In genomic region chr7:2934211-2934731, GRCh38 we compare ENCODE assay signal across 10 cellular contexts.
DNase-seq lines count a peak whose midpoint lies in the region; ATAC-seq, FAIRE-seq and TF ChIP-seq lines count a peak whose summit lies in the region.
"Had no signal": no experiment of that assay in that cellular context is flagged by ENCODE, and none has a peak within 500 bp of the region (broad histone marks: within the 10 kb centered on the region; RNA-seq: fewer than 3 reads in every experiment).

No MANE protein-coding gene starts in this region.

- H3K27me3 ChIP-seq in H9 (ENCODE audit: insufficient read depth, low read length) (no peaks in the 10 kb centered on the region), mesenchymal stem cell (ENCODE audit: control insufficient read depth in 1 of 2, insufficient read depth in 1 of 2, low read length in 2 of 2) (peaks cover 23 to 35% of the 10 kb centered on the region in 2 experiments)

- WGBS in A549 (ENCODE audit: missing lambda C conversion rate), result 37% methylated on average over 13 of the region's 15 CpGs
- no CpG with 5 or more reads among the region's 15 CpGs for WGBS in H9 (ENCODE audit: extremely low coverage, insufficient read length, low lambda C conversion rate)
- 65% methylated on average over 15 of the region's 15 CpGs for WGBS in mesenchymal stem cell

- H3K79me1 ChIP-seq in H9 (ENCODE audit: insufficient read depth, low read depth, low read length, poor library complexity, severe bottlenecking) (no peaks in the 10 kb centered on the region), mesenchymal stem cell (replicated peaks; ENCODE audit: low read length, poor library complexity, severe bottlenecking) (no peaks in the 10 kb centered on the region)

- H4K8ac ChIP-seq in H9 (replicated peaks; ENCODE audit: insufficient read length, low read depth, low read length), result no peak overlapping the region
- H4K8ac ChIP-seq in mesenchymal stem cell (ENCODE audit: low read length), result no peak overlapping the region

- H3K4me3 Mint-ChIP-seq in H9, result no peak overlapping the region
- H3K4me3 Mint-ChIP-seq in activated naive CD8-positive, alpha-beta T cell treated with anti-CD3 and anti-CD28 coated beads, Interleukin-2, amount 10 ng/mL, durations not matched to agents 7 days and 5 days, result no peak overlapping the region

- peaks cover 3 to 9% of the 10 kb centered on the region in 2 experiments for H3K4me1 Mint-ChIP-seq in H9
- H3K4me1 Mint-ChIP-seq in activated naive CD8-positive, alpha-beta T cell treated with anti-CD3 and anti-CD28 coated beads, Interleukin-2, amount 10 ng/mL, durations not matched to agents 7 days and 5 days, result peaks cover 2% of the 10 kb centered on the region

- H3K9me3 ChIP-seq in A549, result no peaks in the 10 kb centered on the region
- no peaks in the 10 kb centered on the region for H3K9me3 ChIP-seq in H9 (ENCODE audit: control insufficient read depth, low read depth, low read length)
- H3K9me3 ChIP-seq in mesenchymal stem cell (ENCODE audit: control insufficient read depth, low read length), result no peaks in the 10 kb centered on the region

- H3K36me3 Mint-ChIP-seq in H9 (ENCODE audit: insufficient read depth in 1 of 3, low read depth in 3 of 3), result peaks cover 0 to 15% (median under 1%) of the 10 kb centered on the region in 3 experiments; a peak in 4 of 7 replicates
- H3K36me3 Mint-ChIP-seq in activated naive CD8-positive, alpha-beta T cell treated with anti-CD3 and anti-CD28 coated beads, Interleukin-2, amount 10 ng/mL, durations not matched to agents 7 days and 5 days, result peaks cover 31% of the 10 kb centered on the region

- no peaks in the 10 kb centered on the region for H3K23me2 ChIP-seq in H9 (ENCODE audit: insufficient read length, low read depth, low read length, poor library complexity, severe bottlenecking)

- no peaks in the 10 kb centered on the region for H4K20me1 ChIP-seq in H9 (ENCODE audit: control insufficient read depth, insufficient read depth, insufficient read length)

- H2BK12ac ChIP-seq in H9 (ENCODE audit: insufficient read length, low read depth, low read length) (no peak overlapping the region), mesenchymal stem cell (ENCODE audit: low read length in 2 of 2) (no peak overlapping the region)

- DNase-seq in A549 (ENCODE audit: low read depth in 1 of 2, low spot score in 1 of 2) (peak; percentile 55 to 75), H9 (peak; percentile 37), mesenchymal stem cell (peak; percentile 56), NCI-H510A treated with DMSO at 0.1 percent for 48 hours (lab: John Stamatoyannopoulos, UW) (no peak), dermis blood vessel endothelial cell (no peak)
- peak; percentile 24 for DNase-seq in activated naive CD8-positive, alpha-beta T cell treated with anti-CD3 and anti-CD28 coated beads, Interleukin-2, amount 10 ng/mL, durations not matched to agents 7 days and 5 days
- DNase-seq: DMS153, NCI-H1417 treated with DMSO at 0.1 percent for 48 hours had no signal

- H3K9me3 Mint-ChIP-seq in H9, result no peaks in the 10 kb centered on the region
- H3K9me3 Mint-ChIP-seq in activated naive CD8-positive, alpha-beta T cell treated with anti-CD3 and anti-CD28 coated beads, Interleukin-2, amount 10 ng/mL, durations not matched to agents 7 days and 5 days, result no peaks in the 10 kb centered on the region

- POLR2A ChIA-PET in A549 (lab: Yijun Ruan, JAX), result interaction anchor here (1.4 kb wide), 1 partner anchor 22 kb away, joined by 3 read pairs; no protein-coding TSS in a partner anchor
- POLR2A ChIA-PET in activated naive CD8-positive, alpha-beta T cell treated with anti-CD3 and anti-CD28 coated beads, Interleukin-2, amount 10 ng/mL, durations not matched to agents 7 days and 5 days (lab: Charles Lee), result no interaction called here

- H3K56ac ChIP-seq in H9 (ENCODE audit: insufficient read length, low read depth, low read length), result no peak overlapping the region

- H2AFZ ChIP-seq in H9 (ENCODE audit: low read length) (no peak overlapping the region), mesenchymal stem cell (ENCODE audit: low read depth, low read length) (no peak overlapping the region)

- H2BK5ac ChIP-seq in H9 (ENCODE audit: insufficient read length, low read length) (no peak overlapping the region), mesenchymal stem cell (ENCODE audit: low read depth, low read length, poor library complexity, severe bottlenecking) (no peak overlapping the region)

- H3K79me2 ChIP-seq in H9 (ENCODE audit: insufficient read depth, low read length), result no peaks in the 10 kb centered on the region

- H3K18ac ChIP-seq in H9 (ENCODE audit: insufficient read length, low read depth, low read length) (no peak overlapping the region), mesenchymal stem cell (ENCODE audit: low read depth in 1 of 2, low read length in 2 of 2) (no peak overlapping the region)

- H2AK5ac ChIP-seq in H9 (ENCODE audit: insufficient read length, low read length) (no peak overlapping the region), mesenchymal stem cell (ENCODE audit: low read length, severe bottlenecking) (no peak overlapping the region)

- H2BK20ac ChIP-seq in H9 (ENCODE audit: low read depth, low read length, poor library complexity, severe bottlenecking), result no peak overlapping the region

- H3K27ac ChIP-seq in A549 (peak overlapping the region; percentile 74 to 89), H9 (ENCODE audit: insufficient read length, low read depth, low read length) (no peak overlapping the region), mesenchymal stem cell (ENCODE audit: low read length, poor library complexity, severe bottlenecking) (no peak overlapping the region)

- H4K5ac ChIP-seq in H9 (ENCODE audit: insufficient read length, low read depth, low read length), result no peak overlapping the region

- H4K91ac ChIP-seq in H9 (ENCODE audit: insufficient read length, low read depth, low read length), result no peak overlapping the region
- no peak overlapping the region for H4K91ac ChIP-seq in mesenchymal stem cell (ENCODE audit: low read length)

- no peaks in the 10 kb centered on the region for H3K27me3 Mint-ChIP-seq in H9 (ENCODE audit: low read depth)
- no peaks in the 10 kb centered on the region for H3K27me3 Mint-ChIP-seq in activated naive CD8-positive, alpha-beta T cell treated with anti-CD3 and anti-CD28 coated beads, Interleukin-2, amount 10 ng/mL, durations not matched to agents 7 days and 5 days

- TF ChIP-seq EP300 in A549 (IDR thresholded peaks at IDR 0.05), result peak in 1 of 2 experiments; percentile 59; a peak in 2 of 5 replicates

- H3K27ac Mint-ChIP-seq in H9, result no peak overlapping the region
- peak overlapping the region; percentile 25 for H3K27ac Mint-ChIP-seq in activated naive CD8-positive, alpha-beta T cell treated with anti-CD3 and anti-CD28 coated beads, Interleukin-2, amount 10 ng/mL, durations not matched to agents 7 days and 5 days

- no peak for TF ChIP-seq CTCF in A549 (IDR thresholded peaks at IDR 0.05)
- peak; percentile 36 for TF ChIP-seq CTCF in H9 (conservative IDR thresholded peaks at IDR 0.05)

- ATAC-seq in A549, result peak; percentile 86 to 88
- ATAC-seq in activated naive CD8-positive, alpha-beta T cell treated with anti-CD3 and anti-CD28 coated beads, Interleukin-2, amount 10 ng/mL, durations not matched to agents 7 days and 5 days (ENCODE audit: low read depth), result no peak
- no peak for ATAC-seq in HG02588 (IDR thresholded peaks at IDR 0.05; ENCODE audit: unreplicated experiment)
- no peak for ATAC-seq in GM18868 (IDR thresholded peaks at IDR 0.05; ENCODE audit: unreplicated experiment)

- H2BK15ac ChIP-seq in H9 (ENCODE audit: low read depth, low read length) (no peak overlapping the region), mesenchymal stem cell (ENCODE audit: low read depth, poor library complexity, severe bottlenecking) (no peak overlapping the region)

- no peak for TF ChIP-seq RAD21 in A549 (conservative IDR thresholded peaks at IDR 0.05 in 1 of 2, IDR thresholded peaks at IDR 0.05 in 1 of 2)

- TF ChIP-seq POLR2A in A549 (IDR thresholded peaks at IDR 0.05; ENCODE audit: low read length), result no peak

- no peaks in the 10 kb centered on the region for H3K36me3 ChIP-seq in mesenchymal stem cell (ENCODE audit: control insufficient read depth in 1 of 2, insufficient read depth in 2 of 2, low read depth in 1 of 2, low read length in 2 of 2)

- H3K4me3 ChIP-seq in A549 (no peak overlapping the region), mesenchymal stem cell (ENCODE audit: insufficient read depth in 1 of 2, low read depth in 1 of 2, low read length in 2 of 2) (no peak overlapping the region)

- no peak overlapping the region for H3K9ac ChIP-seq in H9 (ENCODE audit: extremely low read depth, insufficient read length, low read length)
- no peak overlapping the region for H3K9ac ChIP-seq in mesenchymal stem cell (ENCODE audit: low read length)

- H3T11ph ChIP-seq in H9 (ENCODE audit: low read length), result no peak overlapping the region

- H3K4me2 ChIP-seq in A549 (peak overlapping the region; percentile 63), H9 (ENCODE audit: insufficient read depth, insufficient read length, low read length) (no peak overlapping the region), mesenchymal stem cell (ENCODE audit: low read length, poor library complexity, severe bottlenecking) (no peak overlapping the region)

- H3K23ac ChIP-seq in H9 (ENCODE audit: insufficient read length, low read depth, low read length), result no peak overlapping the region
- H3K23ac ChIP-seq in mesenchymal stem cell (ENCODE audit: low read length in 2 of 2), result no peak overlapping the region

- CTCF ChIA-PET in A549 (lab: Yijun Ruan, JAX), result interaction anchor here (0.9 to 1.7 kb wide), 7 partner anchors 9 to 226 kb away, joined by 3 to 5 read pairs (median 3); no protein-coding TSS in a partner anchor

- H3K14ac ChIP-seq in H9 (ENCODE audit: insufficient read depth, low read length), result no peak overlapping the region
- H3K14ac ChIP-seq in mesenchymal stem cell (ENCODE audit: low read length in 2 of 2), result peak overlapping the region in 1 of 2 experiments; percentile 37

- FAIRE-seq in A549 (lab: Jason Lieb, UNC), result no peak

- H3K4ac ChIP-seq in H9 (ENCODE audit: low read depth, low read length) (no peak overlapping the region), mesenchymal stem cell (ENCODE audit: low read depth in 1 of 2, low read length in 2 of 2) (no peak overlapping the region)

- H2BK120ac ChIP-seq in H9 (ENCODE audit: low read depth, low read length, poor library complexity, severe bottlenecking) (no peak overlapping the region), mesenchymal stem cell (ENCODE audit: low read depth, low read length) (no peak overlapping the region)

- H3K4me1 ChIP-seq in A549, result peaks cover 18% of the 10 kb centered on the region
- no peaks in the 10 kb centered on the region for H3K4me1 ChIP-seq in H9 (ENCODE audit: insufficient read depth, low read length)
- peaks cover 10% of the 10 kb centered on the region for H3K4me1 ChIP-seq in mesenchymal stem cell (ENCODE audit: control insufficient read depth, insufficient read depth, low read depth, low read length)

TF ChIP-seq in A549, 52 proteins besides CTCF, POLR2A, EP300 and RAD21 (continues in another document):
- TF ChIP-seq NPAS2 (CRISPR knock-in tag; IDR thresholded peaks at IDR 0.05; ENCODE audit: borderline replicate concordance) (no peak), RFX5 (IDR thresholded peaks at IDR 0.05) (no peak)
- TF ChIP-seq, protein P1, sequence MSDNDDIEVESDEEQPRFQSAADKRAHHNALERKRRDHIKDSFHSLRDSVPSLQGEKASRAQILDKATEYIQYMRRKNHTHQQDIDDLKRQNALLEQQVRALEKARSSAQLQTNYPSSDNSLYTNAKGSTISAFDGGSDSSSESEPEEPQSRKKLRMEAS (IDR thresholded peaks at IDR 0.05), result 0 out of 2 replicates have a peak, but pooled peaks have one; percentile 21

Comparison
In these comparisons a context has a peak if more than half of its experiments do, and no peak if none do; other contexts are left out.
1. ATAC-seq: peak in A549 (2 of 2); none in activated naive CD8-positive, alpha-beta T cell treated with anti-CD3 and anti-CD28 coated beads, Interleukin-2, amount 10 ng/mL, durations not matched to agents 7 days and 5 days (single experiment), HG02588 (single experiment) and GM18868 (single experiment).
2. DNase-seq: peak in A549 (2 of 2), H9 (single experiment), activated naive CD8-positive, alpha-beta T cell treated with anti-CD3 and anti-CD28 coated beads, Interleukin-2, amount 10 ng/mL, durations not matched to agents 7 days and 5 days (single experiment) and mesenchymal stem cell (single experiment); none in NCI-H510A treated with DMSO at 0.1 percent for 48 hours (single experiment) and dermis blood vessel endothelial cell (single experiment).
3. H3K27ac ChIP-seq: peak in A549 (2 of 2); none in H9 (single experiment) and mesenchymal stem cell (single experiment).